Comparison of ENCODE assay signal across 25 cellular contexts in the genomic region with DNA sequence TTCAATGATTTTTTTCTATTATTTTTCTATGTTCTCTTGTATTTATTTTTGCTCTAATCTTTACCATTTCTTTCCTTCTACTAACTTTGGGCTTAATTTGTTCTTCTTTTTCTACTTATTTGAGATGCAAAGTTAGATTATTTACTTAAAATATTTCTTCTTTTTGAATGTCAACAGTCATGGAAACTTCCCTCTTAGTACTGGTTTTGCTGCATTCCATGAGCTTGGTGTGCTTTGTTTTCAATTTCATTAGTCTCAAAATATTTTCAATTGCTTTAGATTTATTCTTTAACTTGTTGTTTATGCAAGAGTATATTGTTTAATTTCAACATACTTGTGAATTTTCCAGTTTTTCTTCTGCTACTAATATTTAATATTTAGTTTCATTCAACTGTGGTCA.
"Had no signal": no experiment of that assay in that cellular context is flagged by ENCODE, and none has a peak within 500 bp of the region (broad histone marks: within the 10 kb centered on the region; RNA-seq: fewer than 3 reads in every experiment).

No MANE protein-coding gene starts in this region.

- H3K4me1 Mint-ChIP-seq: memory B cell; naive thymus-derived CD4-positive, alpha-beta T cell; stimulated activated naive B cell treated with anti-CD40 and anti-IgM and Interleukin-4, amounts not matched to agents 10 μg/mL and 1 μg/mL and 100 μg/mL, for 72 hours had no signal

- H3K27me3 ChIP-seq: ovary, stomach, suprapubic skin, tibial artery, uterus had no signal

- ATAC-seq: mucosa of descending colon; naive thymus-derived CD4-positive, alpha-beta T cell; natural killer cell treated with Interleukin-12 subunit alpha and Interleukin-12 subunit beta and Interleukin-15 and Interleukin-18, amount 100 ng/mL, for 72 hours; right cardiac atrium; sciatic nerve; stimulated activated naive B cell treated with anti-CD40 and anti-IgM and Interleukin-4, amounts not matched to agents 10 μg/mL and 1 μg/mL and 100 μg/mL, for 72 hours; stimulated activated naive CD8-positive, alpha-beta T cell treated with anti-CD3 and anti-CD28 coated beads, Interleukin-15, Interleukin-2, amounts not matched to agents 100 U/mL and 50 U/mL, for 24 hours had no signal

- H3K4me1 ChIP-seq: left ventricle myocardium inferior, stomach, suprapubic skin, tibial artery, uterus had no signal

- H3K36me3 Mint-ChIP-seq: memory B cell; naive thymus-derived CD4-positive, alpha-beta T cell; natural killer cell treated with Interleukin-12 subunit alpha and Interleukin-12 subunit beta and Interleukin-15 and Interleukin-18, amount 100 ng/mL, for 72 hours; stimulated activated naive B cell treated with anti-CD40 and anti-IgM and Interleukin-4, amounts not matched to agents 10 μg/mL and 1 μg/mL and 100 μg/mL, for 72 hours had no signal

- H3K27ac Mint-ChIP-seq: memory B cell; naive thymus-derived CD4-positive, alpha-beta T cell; natural killer cell treated with Interleukin-12 subunit alpha and Interleukin-12 subunit beta and Interleukin-15 and Interleukin-18, amount 100 ng/mL, for 72 hours; progenitor cell of endocrine pancreas; stimulated activated naive B cell treated with anti-CD40 and anti-IgM and Interleukin-4, amounts not matched to agents 10 μg/mL and 1 μg/mL and 100 μg/mL, for 72 hours had no signal

- H3K27ac ChIP-seq: left ventricle myocardium inferior, ovary, skin epidermis, stomach, suprapubic skin, thoracic aorta, tibial artery, uterus had no signal

- H3K4me3 Mint-ChIP-seq: memory B cell; naive thymus-derived CD4-positive, alpha-beta T cell; natural killer cell treated with Interleukin-12 subunit alpha and Interleukin-12 subunit beta and Interleukin-15 and Interleukin-18, amount 100 ng/mL, for 72 hours; stimulated activated naive B cell treated with anti-CD40 and anti-IgM and Interleukin-4, amounts not matched to agents 10 μg/mL and 1 μg/mL and 100 μg/mL, for 72 hours had no signal

- DNase-seq: hypothalamus; islet precursor cell; left ventricle myocardium inferior; midbrain; mucosa of descending colon; naive thymus-derived CD4-positive, alpha-beta T cell; ovary; retina; right cardiac atrium; stimulated activated CD4-positive, alpha-beta T cell treated with anti-CD3 and anti-CD28 coated beads, Interleukin-12 subunit alpha, Interleukin-12 subunit beta, amount 100 ng/mL, for 4 hours; stimulated activated CD4-positive, alpha-beta T cell treated with anti-CD3 and anti-CD28 coated beads, Interleukin-15, amount 100 ng/mL, for 24 hours; stimulated activated CD4-positive, alpha-beta T cell treated with anti-CD3 and anti-CD28 coated beads, Interleukin-2, amount 100 ng/mL, for 24 hours; stimulated activated CD4-positive, alpha-beta T cell treated with anti-CD3 and anti-CD28 coated beads, Interleukin-4, amount 100 ng/mL, for 1 hour; stimulated activated naive B cell treated with anti-CD40 and anti-IgM and Interleukin-4, amounts not matched to agents 10 μg/mL and 1 μg/mL and 100 μg/mL, for 72 hours; stimulated activated naive CD8-positive, alpha-beta T cell treated with anti-CD3 and anti-CD28 coated beads, Interleukin-15, Interleukin-2, amounts not matched to agents 100 U/mL and 50 U/mL, for 24 hours; stomach; tibial artery; uterus had no signal

- H3K9me3 ChIP-seq: mucosa of descending colon, ovary, thoracic aorta, tibial artery, uterus had no signal

- H3K4me3 ChIP-seq: left ventricle myocardium inferior, mucosa of descending colon, ovary, skin epidermis, stomach, suprapubic skin, thoracic aorta, tibial artery, uterus had no signal

- H3K36me3 ChIP-seq: left ventricle myocardium inferior, ovary, stomach, suprapubic skin, thoracic aorta, tibial artery, uterus had no signal

- H3K27me3 Mint-ChIP-seq: memory B cell; natural killer cell treated with Interleukin-12 subunit alpha and Interleukin-12 subunit beta and Interleukin-15 and Interleukin-18, amount 100 ng/mL, for 72 hours; progenitor cell of endocrine pancreas; stimulated activated naive B cell treated with anti-CD40 and anti-IgM and Interleukin-4, amounts not matched to agents 10 μg/mL and 1 μg/mL and 100 μg/mL, for 72 hours had no signal
